ENCODE assay signal across 10 cellular contexts in the genomic region with DNA sequence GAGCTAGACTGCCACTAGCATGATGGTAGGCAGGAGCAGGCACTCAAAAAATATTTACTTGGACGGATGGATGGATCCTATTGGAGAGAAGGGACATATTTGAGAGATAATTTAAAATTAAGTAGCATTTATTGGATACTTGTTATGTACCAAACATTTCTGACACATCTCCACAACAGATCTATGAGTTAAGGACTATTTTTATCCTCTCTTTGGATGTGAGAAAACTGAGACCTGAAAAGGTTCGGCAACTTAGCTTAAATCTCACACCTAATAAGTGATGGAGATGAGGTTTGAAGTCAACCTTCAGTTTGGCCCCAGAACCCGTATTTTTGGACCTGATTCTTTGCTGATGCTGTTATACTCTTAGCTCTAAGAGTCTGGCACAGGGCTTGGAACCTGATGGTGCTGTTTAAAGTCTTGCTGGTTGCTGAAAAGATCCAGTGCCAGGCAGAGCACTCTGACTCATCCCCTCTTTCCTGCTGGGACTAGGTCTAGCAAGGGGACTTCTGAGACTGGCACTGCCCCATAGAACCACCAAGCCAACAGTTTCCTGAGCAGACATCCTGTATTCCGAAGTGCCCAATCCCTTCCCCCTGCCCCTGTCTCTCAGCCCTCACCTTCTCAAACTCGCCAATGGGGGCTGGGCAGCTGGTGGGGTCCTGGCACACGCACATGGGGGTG. TPM values are rescaled to one million over a fixed set of nuclear protein-coding genes. Genes with fewer than 3 reads are reported as not detected.
DNase-seq lines count a peak whose midpoint lies in the region; ATAC-seq and TF ChIP-seq lines count a peak whose summit lies in the region.
"Had no signal": no experiment of that assay in that cellular context is flagged by ENCODE, and none has a peak within 500 bp of the region (broad histone marks: within the 10 kb centered on the region; RNA-seq: fewer than 3 reads in every experiment).

No MANE protein-coding gene starts in this region.

- peak overlapping the region; percentile 23 for H3K4me2 ChIP-seq in fibroblast of lung (ENCODE audit: extremely low read depth, insufficient read depth, low read length)

- H3K9me3 Mint-ChIP-seq in neural crest cell, result no peaks in the 10 kb centered on the region

- no peak overlapping the region for H2AFZ ChIP-seq in fibroblast of lung (ENCODE audit: low read length)

- peaks cover 74% of the 10 kb centered on the region for H3K79me2 ChIP-seq in fibroblast of lung (ENCODE audit: control insufficient read depth, insufficient read depth, low read length)

- ATAC-seq in SK-N-SH treated with all-trans-retinoic acid at 6 μM for 48 hours (peak; percentile 81), HG02885 (IDR thresholded peaks at IDR 0.05; ENCODE audit: poor library complexity, unreplicated experiment) (no peak), GM18858 (IDR thresholded peaks at IDR 0.05; ENCODE audit: unreplicated experiment) (no peak)

- H3K4me3 Mint-ChIP-seq in neural crest cell, result no peak overlapping the region

- H4K20me1 ChIP-seq in fibroblast of lung (ENCODE audit: control insufficient read depth, extremely low read depth, insufficient read depth, low read length), result peaks cover 1% of the 10 kb centered on the region

- H3K4me1 Mint-ChIP-seq in neural crest cell, result peaks cover 8% of the 10 kb centered on the region

- H3K9ac ChIP-seq in fibroblast of lung (ENCODE audit: insufficient read depth, low read length), result no peak overlapping the region

- H3K4me1 ChIP-seq in fibroblast of lung (ENCODE audit: control insufficient read depth, extremely low read depth, insufficient read depth, low read length), result peaks cover 81% of the 10 kb centered on the region

- H3K27ac ChIP-seq in fibroblast of lung (ENCODE audit: insufficient read depth, low read length), result peak overlapping the region; percentile 70

- H3K27me3 ChIP-seq in fibroblast of lung (ENCODE audit: control insufficient read depth, insufficient read depth, low read length), result no peaks in the 10 kb centered on the region

- peak overlapping the region; percentile 57 for H3K27ac Mint-ChIP-seq in neural crest cell (ENCODE audit: unreplicated experiment)

- no peaks in the 10 kb centered on the region for H3K27me3 Mint-ChIP-seq in neural crest cell (ENCODE audit: low read depth)

- DNase-seq in A172 (ENCODE audit: low spot score), result peak; percentile 96
- DNase-seq in fibroblast of lung (ENCODE audit: low read depth in 2 of 2), result peak in 1 of 2 donors; percentile 53
- DNase-seq in neural crest cell (ENCODE audit: low read depth, low spot score), result no peak
- DNase-seq in SIG-M5 (lab: John Stamatoyannopoulos, UW), result no peak
- DNase-seq in NCI-H82 treated with DMSO at 0.1 percent for 48 hours (lab: John Stamatoyannopoulos, UW; ENCODE audit: unreplicated experiment), result no peak
- DNase-seq: activated effector memory CD4-positive, alpha-beta T cell treated with anti-CD3 and anti-CD28 coated beads, Interleukin-2, amount 50 U/mL, for 16 hours; KG1 had no signal

- no peak for TF ChIP-seq CTCF in fibroblast of lung (conservative IDR thresholded peaks at IDR 0.05 in 1 of 2, IDR thresholded peaks at IDR 0.05 in 1 of 2; ENCODE audit: low read depth in 1 of 2, low read length in 2 of 2)
- TF ChIP-seq CTCF in neural crest cell (conservative IDR thresholded peaks at IDR 0.05), result no peak

- H3K36me3 Mint-ChIP-seq in neural crest cell (ENCODE audit: low read depth), result peaks cover 11% of the 10 kb centered on the region

- peaks cover 70% of the 10 kb centered on the region for H3K36me3 ChIP-seq in fibroblast of lung (ENCODE audit: control insufficient read depth, insufficient read depth, low read length)

- no peaks in the 10 kb centered on the region for H3K9me3 ChIP-seq in fibroblast of lung (ENCODE audit: control insufficient read depth, insufficient read depth, low read depth, low read length)

- H3K4me3 ChIP-seq in fibroblast of lung (replicated peaks in 1 of 4; ENCODE audit: control extremely low read depth in 1 of 4, insufficient read depth in 1 of 4, low read depth in 3 of 4, low read length in 4 of 4), result no peak overlapping the region

TF ChIP-seq in SK-N-SH treated with all-trans-retinoic acid at 6 μM for 48 hours, 23 proteins besides CTCF, POLR2A, EP300 and RAD21:
- TF ChIP-seq ZNF8 (CRISPR knock-in tag; IDR thresholded peaks at IDR 0.05) (no peak), ZNF70 (CRISPR knock-in tag; IDR thresholded peaks at IDR 0.05) (no peak), OSR1 (CRISPR knock-in tag; IDR thresholded peaks at IDR 0.05) (no peak), ZFP3 (CRISPR knock-in tag; IDR thresholded peaks at IDR 0.05) (no peak), BACH2 (CRISPR knock-in tag; IDR thresholded peaks at IDR 0.05; ENCODE audit: borderline replicate concordance) (no peak), ARNTL (CRISPR knock-in tag; IDR thresholded peaks at IDR 0.05; ENCODE audit: borderline replicate concordance, low read depth) (no peak), CSDC2 (CRISPR knock-in tag; IDR thresholded peaks at IDR 0.05) (no peak), PPARA (CRISPR knock-in tag; IDR thresholded peaks at IDR 0.05; ENCODE audit: borderline replicate concordance) (no peak), ZC3H10 (CRISPR knock-in tag; IDR thresholded peaks at IDR 0.05) (no peak), TOX (CRISPR knock-in tag; IDR thresholded peaks at IDR 0.05; ENCODE audit: borderline replicate concordance) (no peak), GLIS3 (CRISPR knock-in tag; IDR thresholded peaks at IDR 0.05) (no peak)
- TF ChIP-seq, protein P1, sequence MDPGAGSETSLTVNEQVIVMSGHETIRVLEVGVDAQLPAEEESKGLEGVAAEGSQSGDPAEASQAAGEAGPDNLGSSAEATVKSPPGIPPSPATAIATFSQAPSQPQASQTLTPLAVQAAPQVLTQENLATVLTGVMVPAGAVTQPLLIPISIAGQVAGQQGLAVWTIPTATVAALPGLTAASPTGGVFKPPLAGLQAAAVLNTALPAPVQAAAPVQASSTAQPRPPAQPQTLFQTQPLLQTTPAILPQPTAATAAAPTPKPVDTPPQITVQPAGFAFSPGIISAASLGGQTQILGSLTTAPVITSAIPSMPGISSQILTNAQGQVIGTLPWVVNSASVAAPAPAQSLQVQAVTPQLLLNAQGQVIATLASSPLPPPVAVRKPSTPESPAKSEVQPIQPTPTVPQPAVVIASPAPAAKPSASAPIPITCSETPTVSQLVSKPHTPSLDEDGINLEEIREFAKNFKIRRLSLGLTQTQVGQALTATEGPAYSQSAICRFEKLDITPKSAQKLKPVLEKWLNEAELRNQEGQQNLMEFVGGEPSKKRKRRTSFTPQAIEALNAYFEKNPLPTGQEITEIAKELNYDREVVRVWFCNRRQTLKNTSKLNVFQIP (CRISPR knock-in tag; IDR thresholded peaks at IDR 0.05; ENCODE audit: borderline replicate concordance, low read depth), result no peak
- TF ChIP-seq, protein P2, sequence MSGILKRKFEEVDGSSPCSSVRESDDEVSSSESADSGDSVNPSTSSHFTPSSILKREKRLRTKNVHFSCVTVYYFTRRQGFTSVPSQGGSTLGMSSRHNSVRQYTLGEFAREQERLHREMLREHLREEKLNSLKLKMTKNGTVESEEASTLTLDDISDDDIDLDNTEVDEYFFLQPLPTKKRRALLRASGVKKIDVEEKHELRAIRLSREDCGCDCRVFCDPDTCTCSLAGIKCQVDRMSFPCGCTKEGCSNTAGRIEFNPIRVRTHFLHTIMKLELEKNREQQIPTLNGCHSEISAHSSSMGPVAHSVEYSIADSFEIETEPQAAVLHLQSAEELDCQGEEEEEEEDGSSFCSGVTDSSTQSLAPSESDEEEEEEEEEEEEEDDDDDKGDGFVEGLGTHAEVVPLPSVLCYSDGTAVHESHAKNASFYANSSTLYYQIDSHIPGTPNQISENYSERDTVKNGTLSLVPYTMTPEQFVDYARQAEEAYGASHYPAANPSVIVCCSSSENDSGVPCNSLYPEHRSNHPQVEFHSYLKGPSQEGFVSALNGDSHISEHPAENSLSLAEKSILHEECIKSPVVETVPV (CRISPR knock-in tag; IDR thresholded peaks at IDR 0.05), result no peak
- TF ChIP-seq, protein P3, sequence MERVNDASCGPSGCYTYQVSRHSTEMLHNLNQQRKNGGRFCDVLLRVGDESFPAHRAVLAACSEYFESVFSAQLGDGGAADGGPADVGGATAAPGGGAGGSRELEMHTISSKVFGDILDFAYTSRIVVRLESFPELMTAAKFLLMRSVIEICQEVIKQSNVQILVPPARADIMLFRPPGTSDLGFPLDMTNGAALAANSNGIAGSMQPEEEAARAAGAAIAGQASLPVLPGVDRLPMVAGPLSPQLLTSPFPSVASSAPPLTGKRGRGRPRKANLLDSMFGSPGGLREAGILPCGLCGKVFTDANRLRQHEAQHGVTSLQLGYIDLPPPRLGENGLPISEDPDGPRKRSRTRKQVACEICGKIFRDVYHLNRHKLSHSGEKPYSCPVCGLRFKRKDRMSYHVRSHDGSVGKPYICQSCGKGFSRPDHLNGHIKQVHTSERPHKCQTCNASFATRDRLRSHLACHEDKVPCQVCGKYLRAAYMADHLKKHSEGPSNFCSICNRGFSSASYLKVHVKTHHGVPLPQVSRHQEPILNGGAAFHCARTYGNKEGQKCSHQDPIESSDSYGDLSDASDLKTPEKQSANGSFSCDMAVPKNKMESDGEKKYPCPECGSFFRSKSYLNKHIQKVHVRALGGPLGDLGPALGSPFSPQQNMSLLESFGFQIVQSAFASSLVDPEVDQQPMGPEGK (CRISPR knock-in tag; IDR thresholded peaks at IDR 0.05; ENCODE audit: borderline replicate concordance), result no peak

RNA-seq across cellular contexts. Expression of a gene that starts 15.6 kb away (rescaled TPM):
- 3,811 and 5,357 TPM in 2 replicates for total RNA-seq in A172 (2014; rRNA removed; shearing (Covaris generic))
- total RNA-seq in fibroblast of lung (408 and 448 TPM in 2 replicates), neural crest cell (422 and 435 TPM in 2 replicates)
- polyA plus RNA-seq in fibroblast of lung, result 3,177 and 6,513 TPM in 2 replicates
- 2,724 and 6,217 TPM in 2 replicates for polyA plus RNA-seq in fibroblast of lung (2012)
- polyA minus RNA-seq in fibroblast of lung (ENCODE audit: low replicate concordance), result 2,926 and 5,651 TPM in 2 replicates
